8 cellular contexts compared by ENCODE assay signal in the genomic region with DNA sequence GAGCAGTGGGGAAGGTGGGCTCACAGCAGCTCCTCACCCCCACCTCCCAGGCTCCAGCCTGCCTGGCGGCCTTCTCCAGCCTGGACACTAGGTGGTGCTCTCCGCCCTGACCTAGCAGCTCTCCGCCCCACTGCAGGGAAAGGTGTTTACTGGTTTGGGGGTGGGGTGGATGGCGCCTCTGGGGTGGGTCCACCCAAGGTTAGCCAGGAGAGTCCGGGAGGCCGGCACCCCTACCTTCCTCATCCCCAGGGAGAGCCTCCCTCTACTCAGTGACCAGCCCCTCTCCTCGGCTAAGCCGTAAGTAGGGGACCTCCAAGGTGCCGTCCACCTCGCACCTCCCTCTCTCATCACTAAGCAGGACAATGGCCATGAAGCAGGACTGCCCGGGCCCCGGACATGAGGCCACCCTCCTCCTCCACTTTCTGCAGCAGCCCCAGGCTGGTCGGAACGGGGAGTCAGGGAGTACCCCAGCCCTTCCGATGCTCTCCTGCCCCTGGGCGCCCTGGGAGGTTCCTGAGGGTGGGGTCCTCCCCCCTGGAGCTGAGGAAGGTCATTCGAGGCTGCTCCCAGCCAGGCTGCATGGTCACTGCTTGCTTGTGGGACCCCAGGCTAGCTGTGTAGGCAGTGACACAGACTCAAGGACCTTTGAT.
A peak's percentile ranks its signal among the peaks of the same experiment; 100 is the strongest.
DNase-seq lines count a peak whose midpoint lies in the region; ATAC-seq and TF ChIP-seq lines count a peak whose summit lies in the region.

No MANE protein-coding gene starts in this region.

- no peaks in the 10 kb centered on the region for H3K9me3 ChIP-seq in Caco-2
- no peaks in the 10 kb centered on the region for H3K9me3 ChIP-seq in HUES6 (ENCODE audit: control insufficient read depth, insufficient read depth, low read depth, low read length)
- H3K9me3 ChIP-seq in left ventricle myocardium inferior (replicated peaks), result no peaks in the 10 kb centered on the region
- no peaks in the 10 kb centered on the region for H3K9me3 ChIP-seq in psoas muscle

- CTCF ChIA-PET in Caco-2 (lab: Charles Lee), result interaction anchor here (0.6 to 5.0 kb wide), 14 partner anchors 9 to 1046 kb away, joined by 3 to 200 read pairs (median 3); no protein-coding TSS in a partner anchor

- H3K36me3 ChIP-seq in Caco-2 (ENCODE audit: control insufficient read depth, insufficient read depth, low read length) (no peaks in the 10 kb centered on the region), HUES6 (ENCODE audit: control insufficient read depth, insufficient read depth, low read length) (no peaks in the 10 kb centered on the region), left ventricle myocardium inferior (no peaks in the 10 kb centered on the region), psoas muscle (ENCODE audit: insufficient read depth in 1 of 2, low read depth in 1 of 2) (no peaks in the 10 kb centered on the region)

- H3K9ac ChIP-seq in HUES6 (ENCODE audit: low read length), result peak overlapping the region; percentile 40

- TF ChIP-seq CTCF in Caco-2 (IDR thresholded peaks at IDR 0.05; ENCODE audit: insufficient read depth in 1 of 2, low read depth in 1 of 2, low read length in 1 of 2, severe bottlenecking in 1 of 2, unreplicated experiment in 1 of 2) (peak; percentile 86 to 87), left ventricle myocardium inferior (IDR thresholded peaks at IDR 0.05; ENCODE audit: borderline replicate concordance) (peak; percentile 89), psoas muscle (IDR thresholded peaks at IDR 0.05) (peak; percentile 60)

- POLR2A ChIA-PET in Caco-2 (lab: Charles Lee), result no interaction called here

- peaks cover under 1% of the 10 kb centered on the region for H3K27me3 Mint-ChIP-seq in Caco-2 (ENCODE audit: insufficient read depth, unreplicated experiment)

- DNase-seq in Caco-2, result peak; percentile 55 to 71
- peak; percentile 82 for DNase-seq in SK-N-DZ (ENCODE audit: low spot score)
- peak; percentile 14 for DNase-seq in activated naive CD8-positive, alpha-beta T cell treated with anti-CD3 and anti-CD28 coated beads, Interleukin-2, amount 50 U/mL, for 16 hours (ENCODE audit: low read depth, low spot score)
- no peak for DNase-seq in left ventricle myocardium inferior
- DNase-seq in psoas muscle, result peak; percentile 46 to 71

- BruUV-seq in Caco-2 (replicated peaks; lab: Mats Ljungman, UMichigan), result no TSS peak

- 17 to 25% (median 24%) methylated on average over 16 to 17 of the region's 17 CpGs for WGBS in psoas muscle, 3 donors

- H3K27ac ChIP-seq in HUES6 (ENCODE audit: low read depth, low read length), result no peak overlapping the region
- H3K27ac ChIP-seq in left ventricle myocardium inferior (replicated peaks), result peak overlapping the region; percentile 19
- H3K27ac ChIP-seq in psoas muscle, result no peak overlapping the region

- peaks cover 6% of the 10 kb centered on the region for H3K4me1 Mint-ChIP-seq in Caco-2 (ENCODE audit: low read depth, unreplicated experiment)

- peak; percentile 44 to 75 (median 71) for ATAC-seq in psoas muscle
- ATAC-seq in HG03280 (IDR thresholded peaks at IDR 0.05; ENCODE audit: unreplicated experiment), result no peak
- no peak for ATAC-seq in HG03139 (IDR thresholded peaks at IDR 0.05; ENCODE audit: unreplicated experiment)

- H3K4me3 ChIP-seq in Caco-2 (ENCODE audit: low read depth, low read length) (no peak overlapping the region; the same call in 1 of the 2 replicates), HUES6 (ENCODE audit: low read depth, low read length) (peak overlapping the region; percentile 44), left ventricle myocardium inferior (peak overlapping the region; percentile 39), psoas muscle (peak overlapping the region; percentile 45)

- H3K36me3 Mint-ChIP-seq in Caco-2 (ENCODE audit: insufficient read depth, unreplicated experiment), result no peaks in the 10 kb centered on the region

- H3K4me1 ChIP-seq in Caco-2 (peaks cover 3% of the 10 kb centered on the region; the same call in 1 of the 2 replicates), HUES6 (ENCODE audit: control insufficient read depth, insufficient read depth, low read length) (peaks cover 22% of the 10 kb centered on the region), left ventricle myocardium inferior (peaks cover 29% of the 10 kb centered on the region), psoas muscle (peaks cover 4% of the 10 kb centered on the region)

- no peaks in the 10 kb centered on the region for H3K9me3 Mint-ChIP-seq in Caco-2 (ENCODE audit: unreplicated experiment)

- no peak overlapping the region for H3K27ac Mint-ChIP-seq in Caco-2 (ENCODE audit: unreplicated experiment)

- H3K4me3 Mint-ChIP-seq in Caco-2 (ENCODE audit: unreplicated experiment), result peak overlapping the region; percentile 54

- H3K27me3 ChIP-seq in Caco-2 (replicated peaks; ENCODE audit: control insufficient read depth, insufficient read depth, low read length) (no peaks in the 10 kb centered on the region), HUES6 (ENCODE audit: control insufficient read depth, insufficient read depth, low read length) (peaks cover 4% of the 10 kb centered on the region; the same call in 1 of the 2 replicates), left ventricle myocardium inferior (ENCODE audit: low read depth) (peaks cover 7% of the 10 kb centered on the region), psoas muscle (ENCODE audit: insufficient read depth in 3 of 3, low read length in 2 of 3) (no peaks in the 10 kb centered on the region)

- intact Hi-C loops in Caco-2 (cut with micrococcal nuclease; ENCODE audit: unreplicated experiment), result loop anchor here (1.0 to 5.0 kb wide), 2 partner anchors 11 to 33 kb away; no protein-coding TSS in a partner anchor
- intact Hi-C loops in left ventricle myocardium inferior (cut with micrococcal nuclease), result no loop called here
- intact Hi-C loops in psoas muscle (cut with DNase I), result loop anchor here (5.0 to 10.0 kb wide), 2 partner anchors 233 to 235 kb away; no protein-coding TSS in a partner anchor

Comparison
In these comparisons a context has a peak if more than half of its experiments do, and no peak if none do; other contexts are left out.
1. ATAC-seq: peak in psoas muscle (4 of 4); none in HG03280 (single experiment) and HG03139 (single experiment).
2. Peak in every context shown above with its lines, with median percentiles within 50 percentile points of each other: CTCF ChIP-seq.